16 cellular contexts compared by ENCODE assay signal in genomic region chr12:132945806-132946506, GRCh38. TPM values are rescaled to one million over a fixed set of nuclear protein-coding genes. Genes with fewer than 3 reads are reported as not detected.
DNase-seq lines count a peak whose midpoint lies in the region; ATAC-seq and TF ChIP-seq lines count a peak whose summit lies in the region.
"Had no signal": no experiment of that assay in that cellular context is flagged by ENCODE, and none has a peak within 500 bp of the region (broad histone marks: within the 10 kb centered on the region; RNA-seq: fewer than 3 reads in every experiment).

No MANE protein-coding gene starts in this region.

- H3K4me3 ChIP-seq in WERI-Rb-1 (ENCODE audit: low read depth, low read length) = no peak overlapping the region
- H3K4me3 ChIP-seq: A549 had no signal

- DNase-seq in WERI-Rb-1 (no peak), ecto neural progenitor cell (ENCODE audit: low spot score) (peak; percentile 16), mesenteric fat pad (ENCODE audit: low spot score) (peak; percentile 57), G401 (ENCODE audit: low spot score) (no peak), glomerular visceral epithelial cell (ENCODE audit: extremely low spot score) (no peak)
- DNase-seq: BE2C; Caco-2; CD8-positive, alpha-beta memory T cell; DND-41; GF-D8; HCEC 1CT; HFFc6; IMR-90 had no signal

- no peak overlapping the region for H3K27ac ChIP-seq in WERI-Rb-1
- H3K27ac ChIP-seq: A549, HL-60 had no signal

- peaks cover 58% of the 10 kb centered on the region for H3K36me3 ChIP-seq in WERI-Rb-1

- no peaks in the 10 kb centered on the region for H3K27me3 ChIP-seq in WERI-Rb-1 (ENCODE audit: insufficient read depth, low read depth, severe bottlenecking)
- H3K27me3 ChIP-seq: BE2C had no signal

- in situ Hi-C loops in G401 (cut with HindIII; ENCODE audit: low sequenced_read_pairs) = no loop called here

- TF ChIP-seq CTCF in WERI-Rb-1 (IDR thresholded peaks at IDR 0.05; ENCODE audit: low read depth, low read length) = peak; percentile 17; the same call in 1 of the 2 replicates

- peaks cover 26% of the 10 kb centered on the region for H3K9me3 ChIP-seq in WERI-Rb-1 (ENCODE audit: severe bottlenecking)

- ATAC-seq in HG02885 (IDR thresholded peaks at IDR 0.05; ENCODE audit: poor library complexity, unreplicated experiment) = no peak
- ATAC-seq: A549 had no signal

RNA-seq across cellular contexts. Expression of gene ZNF605, which starts 10.2 kb away (rescaled TPM):
- 8.0 TPM for total RNA-seq in mesenteric fat pad
- total RNA-seq in G401 (2014; rRNA removed; shearing (Covaris generic)) = 5.7 and 7.1 TPM in 2 replicates

RNA-seq across cellular contexts. Expression of gene ZNF26, which starts 40.2 kb away (rescaled TPM):
- total RNA-seq in mesenteric fat pad = 7.0 TPM
- 10.5 and 17.5 TPM in 2 replicates for total RNA-seq in G401 (2014; rRNA removed; shearing (Covaris generic))

RNA-seq across cellular contexts. Expression of gene CHFR, which starts 58.6 kb away (rescaled TPM):
- 47.0 TPM for total RNA-seq in mesenteric fat pad
- 32.5 and 38.6 TPM in 2 replicates for total RNA-seq in G401 (2014; rRNA removed; shearing (Covaris generic))

Comparison
In these comparisons a context has a peak if more than half of its experiments do, and no peak if none do; other contexts are left out.
1. DNase-seq: peak in ecto neural progenitor cell (single experiment) and mesenteric fat pad (single experiment); none in WERI-Rb-1 (single experiment), G401 (single experiment) and glomerular visceral epithelial cell (single experiment).